Comparison of ENCODE assay signal across 9 cellular contexts in genomic region chr19:33241530-33242101, GRCh38. TPM values are rescaled to one million over a fixed set of nuclear protein-coding genes. Genes with fewer than 3 reads are reported as not detected.
DNase-seq lines count a peak whose midpoint lies in the region; ATAC-seq, FAIRE-seq and TF ChIP-seq lines count a peak whose summit lies in the region.
"Had no signal": no experiment of that assay in that cellular context is flagged by ENCODE, and none has a peak within 500 bp of the region (broad histone marks: within the 10 kb centered on the region; RNA-seq: fewer than 3 reads in every experiment).

No MANE protein-coding gene starts in this region.

- DNase-seq in A549 (ENCODE audit: low read depth in 1 of 2, low spot score in 1 of 2) (peak in 1 of 2 experiments; percentile 45), GM23338 (ENCODE audit: low spot score) (peak; percentile 55), keratinocyte (ENCODE audit: low read depth, low spot score) (no peak), thyroid gland (peak; percentile 24 to 36), mucosa of gallbladder (ENCODE audit: low spot score) (no peak), H54 (ENCODE audit: insufficient read length, low spot score) (no peak)
- DNase-seq in activated T-cell treated with anti-CD3 and anti-CD28 coated beads, Interleukin-2, amount 50 U/mL, for 4 hours = peak; percentile 26
- DNase-seq in NK-92 treated with Interleukin-12 subunit alpha and Interleukin-12 subunit beta, amount 100 ng/mL, for 24 hours (lab: John Stamatoyannopoulos, UW) = no peak

- FAIRE-seq in A549 (lab: Jason Lieb, UNC) (no peak), keratinocyte (lab: Jason Lieb, UNC) (no peak), H54 (lab: Jason Lieb, UNC) (no peak)

- H3K36me3 Mint-ChIP-seq in GM23338 (ENCODE audit: low read depth) = no peaks in the 10 kb centered on the region; the same call in 2 of the 3 replicates
- no peaks in the 10 kb centered on the region for H3K36me3 Mint-ChIP-seq in activated T-cell treated with anti-CD3 and anti-CD28 coated beads, Interleukin-2, amount 50 U/mL, for 4 hours (ENCODE audit: insufficient read depth)

- H3K9me3 Mint-ChIP-seq in GM23338 = peaks cover 18% of the 10 kb centered on the region
- no peaks in the 10 kb centered on the region for H3K9me3 Mint-ChIP-seq in activated T-cell treated with anti-CD3 and anti-CD28 coated beads, Interleukin-2, amount 50 U/mL, for 4 hours

- H3K79me2 ChIP-seq in GM23338 (replicated peaks; ENCODE audit: insufficient read depth) (no peaks in the 10 kb centered on the region), keratinocyte (ENCODE audit: control insufficient read depth, insufficient read depth, low read length) (no peaks in the 10 kb centered on the region)

- intact Hi-C loops in thyroid gland (cut with DNase I) = loop anchor here (2.0 to 5.0 kb wide), 2 partner anchors 167 to 531 kb away; no protein-coding TSS in a partner anchor

- H3K9me1 ChIP-seq in keratinocyte (ENCODE audit: control insufficient read depth, extremely low read depth, insufficient read depth, low read length) = no peaks in the 10 kb centered on the region

- H3K36me3 ChIP-seq in GM23338 (ENCODE audit: insufficient read depth) (peaks cover 6% of the 10 kb centered on the region; the same call in 1 of the 2 replicates), keratinocyte (ENCODE audit: control insufficient read depth in 2 of 2, extremely low read depth in 1 of 2, insufficient read depth in 2 of 2, low read length in 2 of 2) (no peaks in the 10 kb centered on the region), thyroid gland (no peaks in the 10 kb centered on the region)

- H3K9me3 ChIP-seq in A549 (peaks cover 13% of the 10 kb centered on the region), keratinocyte (ENCODE audit: control insufficient read depth, low read depth, low read length) (peaks cover 2% of the 10 kb centered on the region), thyroid gland (no peaks in the 10 kb centered on the region)

- H3K27ac ChIP-seq in A549 (peak overlapping the region in 1 of 2 experiments; percentile 46; a peak in 3 of 6 replicates), GM23338 (ENCODE audit: low read depth) (no peak overlapping the region), keratinocyte (ENCODE audit: control insufficient read depth, insufficient read depth, low read length) (no peak overlapping the region), thyroid gland (no peak overlapping the region)

- H3K4me1 Mint-ChIP-seq in GM23338 = 0 out of 3 replicates have a peak, but pooled peaks cover 2% of the 10 kb centered on the region
- no peaks in the 10 kb centered on the region for H3K4me1 Mint-ChIP-seq in activated T-cell treated with anti-CD3 and anti-CD28 coated beads, Interleukin-2, amount 50 U/mL, for 4 hours (ENCODE audit: low read depth)

- H2AFZ ChIP-seq in GM23338 = no peak overlapping the region
- no peak overlapping the region for H2AFZ ChIP-seq in keratinocyte (ENCODE audit: control insufficient read depth, low read length)

- POLR2A ChIA-PET in A549 (lab: Yijun Ruan, JAX) = interaction anchor here (1.0 kb wide), 2 partner anchors 61 to 132 kb away, joined by 3 read pairs; partner anchors contain the start of genes CEBPA and CEBPG

- H3K4me3 ChIP-seq in A549 (no peak overlapping the region), GM23338 (no peak overlapping the region), keratinocyte (ENCODE audit: control insufficient read depth in 2 of 3, extremely low read depth in 1 of 3, insufficient read depth in 2 of 3, low read depth in 1 of 3, low read length in 3 of 3) (no peak overlapping the region), thyroid gland (replicated peaks in 1 of 3) (no peak overlapping the region)

- H3F3A ChIP-seq in GM23338 (replicated peaks; ENCODE audit: low read depth) = no peaks in the 10 kb centered on the region

- H4K20me1 ChIP-seq in GM23338 (replicated peaks; ENCODE audit: insufficient read depth) (no peaks in the 10 kb centered on the region), keratinocyte (ENCODE audit: control insufficient read depth, extremely low read depth, insufficient read depth, low read length) (no peaks in the 10 kb centered on the region)

- TF ChIP-seq EP300 in A549 (IDR thresholded peaks at IDR 0.05) = no peak

- CTCF ChIA-PET in A549 (lab: Yijun Ruan, JAX) = interaction anchor here (0.6 to 16.3 kb wide), 56 partner anchors 11 to 917 kb away, joined by 3 to 1493 read pairs (median 4); partner anchors contain the start of genes CEBPA, CEBPG and SLC7A10

- H3K27me3 ChIP-seq in GM23338 (ENCODE audit: insufficient read depth) (no peaks in the 10 kb centered on the region), keratinocyte (ENCODE audit: control insufficient read depth, extremely low read depth, insufficient read depth, low read length) (peaks cover 3% of the 10 kb centered on the region), thyroid gland (no peaks in the 10 kb centered on the region)

- H3K9ac ChIP-seq in keratinocyte (ENCODE audit: control insufficient read depth, extremely low read depth, insufficient read depth, low read length) = no peak overlapping the region

- 27% methylated on average over 17 of the region's 22 CpGs for WGBS in A549 (ENCODE audit: missing lambda C conversion rate)
- no CpG with 5 or more reads among the region's 22 CpGs for WGBS in thyroid gland, 2 donors

- H3K4me2 ChIP-seq in A549 (peak overlapping the region; percentile 23; the same call in 2 of the 3 replicates), GM23338 (no peak overlapping the region), keratinocyte (ENCODE audit: control insufficient read depth, extremely low read depth, insufficient read depth, low read depth, low read length) (no peak overlapping the region)

- no peaks in the 10 kb centered on the region for H3K9me2 ChIP-seq in GM23338 (ENCODE audit: insufficient read depth)

- H3K27me3 Mint-ChIP-seq in GM23338 (ENCODE audit: insufficient read depth, low read depth, poor library complexity) = peaks cover 3% of the 10 kb centered on the region
- peaks cover 5% of the 10 kb centered on the region for H3K27me3 Mint-ChIP-seq in activated T-cell treated with anti-CD3 and anti-CD28 coated beads, Interleukin-2, amount 50 U/mL, for 4 hours (ENCODE audit: low read depth)

- H3K27ac Mint-ChIP-seq in GM23338 = no peak overlapping the region
- H3K27ac Mint-ChIP-seq: activated naive CD4-positive, alpha-beta T cell treated with anti-CD3 and anti-CD28 coated beads, Interleukin-2, amount 50 U/mL, for 72 hours had no signal

- ATAC-seq in A549 (peak; percentile 22 to 73; a peak in 4 of 6 replicates), GM23338 (peak; percentile 81)
- ATAC-seq in activated T-cell treated with anti-CD3 and anti-CD28 coated beads, Interleukin-2, amount 50 U/mL, for 4 hours = peak; percentile 32 to 64

- peak; percentile 97 to 100 for TF ChIP-seq RAD21 in A549 (conservative IDR thresholded peaks at IDR 0.05 in 1 of 2, IDR thresholded peaks at IDR 0.05 in 1 of 2)

- dilution Hi-C loops in keratinocyte (cut with MboI; ENCODE audit: extremely low pct_ligation_motif_present, low sequenced_read_pairs) = no loop called here

- TF ChIP-seq POLR2A in A549 (IDR thresholded peaks at IDR 0.05; ENCODE audit: low read length) (no peak), thyroid gland (IDR thresholded peaks at IDR 0.05) (no peak), H54 (IDR thresholded peaks at IDR 0.05; ENCODE audit: low read depth, low read length) (no peak)

- no peak overlapping the region for H3K4me3 Mint-ChIP-seq in GM23338
- H3K4me3 Mint-ChIP-seq in activated T-cell treated with anti-CD3 and anti-CD28 coated beads, Interleukin-2, amount 50 U/mL, for 4 hours = no peak overlapping the region

- TF ChIP-seq CTCF in A549 (IDR thresholded peaks at IDR 0.05) (peak; percentile 98), GM23338 (conservative IDR thresholded peaks at IDR 0.05; ENCODE audit: low read depth in 2 of 2) (peak; percentile 62 to 77), keratinocyte (optimal IDR thresholded peaks at IDR 0.05 in 1 of 3, IDR thresholded peaks at IDR 0.05 in 1 of 3, conservative IDR thresholded peaks at IDR 0.05 in 1 of 3; ENCODE audit: extremely low read depth in 1 of 3, insufficient read depth in 2 of 3, low read length in 3 of 3) (peak; percentile 34 to 70 (median 61)), thyroid gland (IDR thresholded peaks at IDR 0.05) (peak; percentile 30 to 91 (median 84))

- H3K4me1 ChIP-seq in A549 (0 out of 3 replicates have a peak, but pooled peaks cover 3% of the 10 kb centered on the region), GM23338 (ENCODE audit: insufficient read depth) (no peaks in the 10 kb centered on the region), keratinocyte (ENCODE audit: control insufficient read depth, extremely low read depth, insufficient read depth, low read length) (no peaks in the 10 kb centered on the region), thyroid gland (peaks cover 0 to 7% of the 10 kb centered on the region in 2 donors)

RNA-seq across cellular contexts. Expression of gene SLC7A10, which starts 16.0 kb away (rescaled TPM):
- 0.05 and 0.13 TPM in 2 replicates for polyA plus RNA-seq in A549 (2011; rRNA removed)
- 0.12 and 0.13 TPM in 2 replicates for polyA plus RNA-seq in A549 (2012; cell fraction: cytosol; rRNA removed)
- 0.50 and 0.77 TPM in 2 replicates for polyA plus RNA-seq in A549 (2012; cell fraction: nucleus; rRNA removed)
- 0.13 to 0.26 TPM (median 0.20 TPM) in 3 replicates for polyA plus RNA-seq in A549 (2017; fragmentation: RNase III; extraction: RNeasy Plus Mini Kit Qiagen cat#74134 plus additional on column Dnase treatment)
- 0.15 and 0.58 TPM in 2 replicates for polyA minus RNA-seq in A549 (2011; rRNA and poly(A)+ RNA removed)
- 2.6 and 6.3 TPM in 2 replicates for total RNA-seq in GM23338 (2014; rRNA removed; shearing (Covaris generic))
- polyA plus RNA-seq in GM23338 (2016; fragmentation: Nextera tagmentation; extraction: Ambion mirVana) = 2.5 and 3.3 TPM in 2 replicates
- total RNA-seq in activated T-cell treated with anti-CD3 and anti-CD28 coated beads, Interleukin-2, amount 50 U/mL, for 4 hours = not detected
- not detected in 3 replicates for polyA plus RNA-seq in keratinocyte
- not detected for polyA plus RNA-seq in keratinocyte (2011; ENCODE audit: low read depth)
- not detected in 2 replicates for polyA plus RNA-seq in keratinocyte (2011; cell fraction: cytosol; rRNA removed)
- polyA plus RNA-seq in keratinocyte (2011; cell fraction: nucleus; rRNA removed) = not detected in 2 replicates
- not detected in 2 replicates for polyA plus RNA-seq in keratinocyte (2012; ENCODE audit: low replicate concordance)
- polyA minus RNA-seq in keratinocyte = not detected in 3 replicates
- polyA minus RNA-seq in keratinocyte (2011; cell fraction: cytosol; rRNA and poly(A)+ RNA removed) = not detected
- not detected in 2 replicates for polyA minus RNA-seq in keratinocyte (2011; cell fraction: nucleus; rRNA and poly(A)+ RNA removed)
- 1 to 10 TPM in 1 of 4 donors, under 1 TPM in 3; 0.29 to 2.7 (median 0.78) TPM for total RNA-seq in thyroid gland
- not detected for total RNA-seq in mucosa of gallbladder
- total RNA-seq: activated naive CD4-positive, alpha-beta T cell treated with anti-CD3 and anti-CD28 coated beads, Interleukin-2, amount 50 U/mL, for 72 hours had no signal

RNA-seq across cellular contexts. Expression of gene LRP3, which starts 47.5 kb away (rescaled TPM):
- polyA plus RNA-seq in A549 (2011; rRNA removed) (10.9 and 16.1 TPM in 2 replicates), A549 (2017; fragmentation: RNase III; extraction: RNeasy Plus Mini Kit Qiagen cat#74134 plus additional on column Dnase treatment) (22.7 to 25.1 TPM (median 24.5 TPM) in 3 replicates), GM23338 (2016; fragmentation: Nextera tagmentation; extraction: Ambion mirVana) (3.5 and 4.3 TPM in 2 replicates), keratinocyte (2.5 to 12.7 TPM (median 5.0 TPM) in 3 replicates)
- polyA plus RNA-seq in A549 (2012; cell fraction: cytosol; rRNA removed) = 26.6 and 50.9 TPM in 2 replicates
- 46.0 and 78.2 TPM in 2 replicates for polyA plus RNA-seq in A549 (2012; cell fraction: nucleus; rRNA removed)
- polyA minus RNA-seq in A549 (2011; rRNA and poly(A)+ RNA removed) = 6.1 and 12.6 TPM in 2 replicates
- 43.1 and 62.7 TPM in 2 replicates for total RNA-seq in GM23338 (2014; rRNA removed; shearing (Covaris generic))
- total RNA-seq in activated T-cell treated with anti-CD3 and anti-CD28 coated beads, Interleukin-2, amount 50 U/mL, for 4 hours = under 1 TPM; 0.14 to 0.84 (median 0.71) TPM
- polyA plus RNA-seq in keratinocyte (2011; ENCODE audit: low read depth) = 0.40 TPM
- polyA plus RNA-seq in keratinocyte (2011; cell fraction: cytosol; rRNA removed) = 4.2 and 12.5 TPM in 2 replicates
- 6.3 and 7.6 TPM in 2 replicates for polyA plus RNA-seq in keratinocyte (2011; cell fraction: nucleus; rRNA removed)
- polyA plus RNA-seq in keratinocyte (2012; ENCODE audit: low replicate concordance) = 3.4 and 9.8 TPM in 2 replicates
- 5.2 to 11.3 TPM (median 7.7 TPM) in 3 replicates for polyA minus RNA-seq in keratinocyte
- polyA minus RNA-seq in keratinocyte (2011; cell fraction: cytosol; rRNA and poly(A)+ RNA removed) = 16.7 TPM
- polyA minus RNA-seq in keratinocyte (2011; cell fraction: nucleus; rRNA and poly(A)+ RNA removed) = 9.0 and 13.6 TPM in 2 replicates
- total RNA-seq in thyroid gland (10 to 100 TPM; 33.3 to 49.9 (median 39.0) TPM), mucosa of gallbladder (25.7 TPM)

Comparison
In these comparisons a context has a peak if more than half of its experiments do, and no peak if none do; other contexts are left out.
1. DNase-seq: peak in GM23338 (single experiment), activated T-cell treated with anti-CD3 and anti-CD28 coated beads, Interleukin-2, amount 50 U/mL, for 4 hours (single experiment) and thyroid gland (2 of 2); none in keratinocyte (single experiment), mucosa of gallbladder (single experiment), H54 (single experiment) and NK-92 treated with Interleukin-12 subunit alpha and Interleukin-12 subunit beta, amount 100 ng/mL, for 24 hours (single experiment).
2. RNA of gene LRP3, which starts 47.5 kb away (total RNA-seq): 43.1 to 62.7 TPM in GM23338, 33.3 to 49.9 TPM in thyroid gland and 25.7 TPM in mucosa of gallbladder (single experiment); 0.14 to 0.84 TPM in activated T-cell treated with anti-CD3 and anti-CD28 coated beads, Interleukin-2, amount 50 U/mL, for 4 hours; every median in the first group is over 10 times any median in the second.
3. Peak in every context shown above with its lines, with median percentiles within 50 percentile points of each other: ATAC-seq and CTCF ChIP-seq.